In genomic region chr4:13933163-13933562, GRCh38 we compare ENCODE assay signal across 16 cellular contexts.
A peak's percentile ranks its signal among the peaks of the same experiment; 100 is the strongest.
DNase-seq lines count a peak whose midpoint lies in the region; ATAC-seq, FAIRE-seq and TF ChIP-seq lines count a peak whose summit lies in the region.
"Had no signal": no experiment of that assay in that cellular context is flagged by ENCODE, and none has a peak within 500 bp of the region (broad histone marks: within the 10 kb centered on the region; RNA-seq: fewer than 3 reads in every experiment).

No MANE protein-coding gene starts in this region.

- H2AFZ ChIP-seq in astrocyte (ENCODE audit: low read depth, low read length) (no peak overlapping the region), hepatocyte (no peak overlapping the region)

- H3K9me3 Mint-ChIP-seq in astrocyte (ENCODE audit: unreplicated experiment): peaks cover 10% of the 10 kb centered on the region
- no peaks in the 10 kb centered on the region for H3K9me3 Mint-ChIP-seq in activated CD8-positive, alpha-beta memory T cell treated with anti-CD3 and anti-CD28 coated beads, Interleukin-2, amount 10 ng/mL, durations not matched to agents 7 days and 5 days (ENCODE audit: low read depth)
- H3K9me3 Mint-ChIP-seq: activated naive CD8-positive, alpha-beta T cell treated with anti-CD3 and anti-CD28 coated beads, Interleukin-2, amount 50 U/mL, for 24 hours had no signal

- H3K9me3 ChIP-seq in astrocyte (ENCODE audit: insufficient read depth, low read depth, low read length): no peaks in the 10 kb centered on the region
- H3K9me3 ChIP-seq in hepatocyte (ENCODE audit: low read depth): no peaks in the 10 kb centered on the region
- H3K9me3 ChIP-seq: HAP-1 had no signal

- H3K27me3 Mint-ChIP-seq in astrocyte (ENCODE audit: low read depth, unreplicated experiment): no peaks in the 10 kb centered on the region
- no peaks in the 10 kb centered on the region for H3K27me3 Mint-ChIP-seq in activated CD8-positive, alpha-beta memory T cell treated with anti-CD3 and anti-CD28 coated beads, Interleukin-2, amount 10 ng/mL, durations not matched to agents 7 days and 5 days
- H3K27me3 Mint-ChIP-seq: CD4-positive, alpha-beta memory T cell had no signal

- H3K27ac ChIP-seq in astrocyte (ENCODE audit: low read depth, low read length): no peak overlapping the region
- H3K27ac ChIP-seq in hepatocyte: no peak overlapping the region

- H3K79me2 ChIP-seq in astrocyte (ENCODE audit: insufficient read depth, low read length) (no peaks in the 10 kb centered on the region), hepatocyte (no peaks in the 10 kb centered on the region)

- H3K4me2 ChIP-seq in astrocyte (ENCODE audit: low read length): no peak overlapping the region
- no peak overlapping the region for H3K4me2 ChIP-seq in hepatocyte

- no peak for TF ChIP-seq POLR2A in lower leg skin (IDR thresholded peaks at IDR 0.05)

- TF ChIP-seq CTCF in AG09309 (IDR thresholded peaks at IDR 0.05; ENCODE audit: control insufficient read depth, insufficient read depth, low read depth, low read length, missing control alignments) (peak; percentile 30), GM13977 (IDR thresholded peaks at IDR 0.05; ENCODE audit: extremely low read depth, insufficient read depth, missing control alignments) (peak; percentile 7), astrocyte (IDR thresholded peaks at IDR 0.05; ENCODE audit: insufficient read depth, low read depth, low read length) (no peak), hepatocyte (IDR thresholded peaks at IDR 0.05; ENCODE audit: poor library complexity) (no peak), lower leg skin (IDR thresholded peaks at IDR 0.05) (no peak)

- no peak overlapping the region for H3K9ac ChIP-seq in astrocyte (ENCODE audit: low read length)

- no peaks in the 10 kb centered on the region for H3K36me3 Mint-ChIP-seq in astrocyte (ENCODE audit: low read depth, unreplicated experiment)
- H3K36me3 Mint-ChIP-seq in activated CD8-positive, alpha-beta memory T cell treated with anti-CD3 and anti-CD28 coated beads, Interleukin-2, amount 10 ng/mL, durations not matched to agents 7 days and 5 days: no peaks in the 10 kb centered on the region
- H3K36me3 Mint-ChIP-seq: CD4-positive, alpha-beta memory T cell had no signal

- no peaks in the 10 kb centered on the region for H3K36me3 ChIP-seq in astrocyte (ENCODE audit: insufficient read depth, low read length)
- no peaks in the 10 kb centered on the region for H3K36me3 ChIP-seq in hepatocyte (replicated peaks; ENCODE audit: insufficient read depth, low read depth)
- H3K36me3 ChIP-seq: HAP-1 had no signal

- no peak overlapping the region for H3K4me3 Mint-ChIP-seq in astrocyte (ENCODE audit: unreplicated experiment)
- no peak overlapping the region for H3K4me3 Mint-ChIP-seq in activated CD8-positive, alpha-beta memory T cell treated with anti-CD3 and anti-CD28 coated beads, Interleukin-2, amount 10 ng/mL, durations not matched to agents 7 days and 5 days
- H3K4me3 Mint-ChIP-seq: activated naive CD8-positive, alpha-beta T cell treated with anti-CD3 and anti-CD28 coated beads, Interleukin-2, amount 50 U/mL, for 24 hours; CD4-positive, alpha-beta memory T cell had no signal

- H3K27ac Mint-ChIP-seq in astrocyte (ENCODE audit: unreplicated experiment): no peak overlapping the region
- no peak overlapping the region for H3K27ac Mint-ChIP-seq in activated CD8-positive, alpha-beta memory T cell treated with anti-CD3 and anti-CD28 coated beads, Interleukin-2, amount 10 ng/mL, durations not matched to agents 7 days and 5 days
- H3K27ac Mint-ChIP-seq: activated naive CD8-positive, alpha-beta T cell treated with anti-CD3 and anti-CD28 coated beads, Interleukin-2, amount 50 U/mL, for 24 hours had no signal

- H4K20me1 ChIP-seq in astrocyte (ENCODE audit: insufficient read depth, low read length): no peaks in the 10 kb centered on the region
- H4K20me1 ChIP-seq in hepatocyte (ENCODE audit: insufficient read depth, poor library complexity, severe bottlenecking): no peaks in the 10 kb centered on the region

- no peaks in the 10 kb centered on the region for H3K27me3 ChIP-seq in astrocyte (ENCODE audit: insufficient read depth, low read length)
- H3K27me3 ChIP-seq in hepatocyte: no peaks in the 10 kb centered on the region

- WGBS in hepatocyte (ENCODE audit: low lambda C conversion rate, missing lambda C conversion rate): 52% methylated on average over 3 of the region's 3 CpGs
- 61 to 65% methylated on average over 3 of the region's 3 CpGs for WGBS in lower leg skin, 2 donors

- no peaks in the 10 kb centered on the region for H3K9me2 ChIP-seq in hepatocyte (replicated peaks; ENCODE audit: insufficient read depth)

- peaks cover 10% of the 10 kb centered on the region for H3K4me1 Mint-ChIP-seq in astrocyte (ENCODE audit: low read depth, unreplicated experiment)
- H3K4me1 Mint-ChIP-seq in activated CD8-positive, alpha-beta memory T cell treated with anti-CD3 and anti-CD28 coated beads, Interleukin-2, amount 10 ng/mL, durations not matched to agents 7 days and 5 days: no peaks in the 10 kb centered on the region
- H3K4me1 Mint-ChIP-seq: activated naive CD8-positive, alpha-beta T cell treated with anti-CD3 and anti-CD28 coated beads, Interleukin-2, amount 50 U/mL, for 24 hours; CD4-positive, alpha-beta memory T cell had no signal

- no peaks in the 10 kb centered on the region for H3K4me1 ChIP-seq in astrocyte (ENCODE audit: insufficient read depth, low read length)
- H3K4me1 ChIP-seq in hepatocyte (ENCODE audit: insufficient read depth): no peaks in the 10 kb centered on the region
- H3K4me1 ChIP-seq: HAP-1 had no signal

- H3K4me3 ChIP-seq in AG09309 (ENCODE audit: control insufficient read depth, low read depth, low read length): no peak overlapping the region
- no peak overlapping the region for H3K4me3 ChIP-seq in astrocyte (ENCODE audit: insufficient read depth, low read depth, low read length)
- H3K4me3 ChIP-seq in hepatocyte: no peak overlapping the region
- no peak overlapping the region for H3K4me3 ChIP-seq in lower leg skin (ENCODE audit: low read depth, poor library complexity, severe bottlenecking)
- H3K4me3 ChIP-seq: HAP-1 had no signal

- intact Hi-C loops in lower leg skin (cut with DNase I; ENCODE audit: low total_unique reads): no loop called here

- FAIRE-seq in astrocyte (lab: Jason Lieb, UNC): no peak
- FAIRE-seq: TTC549 had no signal

- CTCF ChIA-PET in activated CD8-positive, alpha-beta memory T cell treated with anti-CD3 and anti-CD28 coated beads, Interleukin-2, amount 10 ng/mL, durations not matched to agents 7 days and 5 days (lab: Charles Lee): no interaction called here

- ATAC-seq in GM18517 (IDR thresholded peaks at IDR 0.05; ENCODE audit: unreplicated experiment): no peak
- no peak for ATAC-seq in activated CD8-positive, alpha-beta memory T cell treated with anti-CD3 and anti-CD28 coated beads, Interleukin-2, amount 10 ng/mL, durations not matched to agents 7 days and 5 days
- ATAC-seq: activated naive CD8-positive, alpha-beta T cell treated with anti-CD3 and anti-CD28 coated beads, Interleukin-2, amount 50 U/mL, for 24 hours had no signal

- in situ Hi-C loops in GM13977 (cut with MboI; ENCODE audit: low pct_unique_long_range_greater_than_20kb, low sequenced_read_pairs, unreplicated experiment): no loop called here

- DNase-seq in AG09309 (ENCODE audit: low read depth) (peak; percentile 55), GM13977 (ENCODE audit: low spot score) (no peak), astrocyte (ENCODE audit: low read depth) (peak; percentile 53), hepatocyte (ENCODE audit: low spot score) (peak; percentile 39), activated T-cell treated with anti-CD3 and anti-CD28 coated beads for 4 hours (no peak), lower leg skin (ENCODE audit: low spot score in 2 of 2) (no peak)
- no peak for DNase-seq in activated CD8-positive, alpha-beta memory T cell treated with anti-CD3 and anti-CD28 coated beads, Interleukin-2, amount 10 ng/mL, durations not matched to agents 7 days and 5 days
- DNase-seq: activated naive CD8-positive, alpha-beta T cell treated with anti-CD3 and anti-CD28 coated beads, Interleukin-2, amount 50 U/mL, for 24 hours; CD4-positive, alpha-beta memory T cell; hypothalamus; NCI-H526; SHP77 treated with DMSO at 0.1 percent for 48 hours; stimulated activated naive CD4-positive, alpha-beta T cell had no signal

Comparison
In these comparisons a context has a peak if more than half of its experiments do, and no peak if none do; other contexts are left out.
1. DNase-seq: peak in AG09309 (single experiment), astrocyte (single experiment) and hepatocyte (single experiment); none in GM13977 (single experiment), activated T-cell treated with anti-CD3 and anti-CD28 coated beads for 4 hours (single experiment), lower leg skin (0 of 2) and activated CD8-positive, alpha-beta memory T cell treated with anti-CD3 and anti-CD28 coated beads, Interleukin-2, amount 10 ng/mL, durations not matched to agents 7 days and 5 days (single experiment).
2. CTCF ChIP-seq: peak in AG09309 (single experiment) and GM13977 (single experiment); none in astrocyte (single experiment), hepatocyte (single experiment) and lower leg skin (0 of 3).